ENCODE assay signal across 8 cellular contexts in the genomic region with DNA sequence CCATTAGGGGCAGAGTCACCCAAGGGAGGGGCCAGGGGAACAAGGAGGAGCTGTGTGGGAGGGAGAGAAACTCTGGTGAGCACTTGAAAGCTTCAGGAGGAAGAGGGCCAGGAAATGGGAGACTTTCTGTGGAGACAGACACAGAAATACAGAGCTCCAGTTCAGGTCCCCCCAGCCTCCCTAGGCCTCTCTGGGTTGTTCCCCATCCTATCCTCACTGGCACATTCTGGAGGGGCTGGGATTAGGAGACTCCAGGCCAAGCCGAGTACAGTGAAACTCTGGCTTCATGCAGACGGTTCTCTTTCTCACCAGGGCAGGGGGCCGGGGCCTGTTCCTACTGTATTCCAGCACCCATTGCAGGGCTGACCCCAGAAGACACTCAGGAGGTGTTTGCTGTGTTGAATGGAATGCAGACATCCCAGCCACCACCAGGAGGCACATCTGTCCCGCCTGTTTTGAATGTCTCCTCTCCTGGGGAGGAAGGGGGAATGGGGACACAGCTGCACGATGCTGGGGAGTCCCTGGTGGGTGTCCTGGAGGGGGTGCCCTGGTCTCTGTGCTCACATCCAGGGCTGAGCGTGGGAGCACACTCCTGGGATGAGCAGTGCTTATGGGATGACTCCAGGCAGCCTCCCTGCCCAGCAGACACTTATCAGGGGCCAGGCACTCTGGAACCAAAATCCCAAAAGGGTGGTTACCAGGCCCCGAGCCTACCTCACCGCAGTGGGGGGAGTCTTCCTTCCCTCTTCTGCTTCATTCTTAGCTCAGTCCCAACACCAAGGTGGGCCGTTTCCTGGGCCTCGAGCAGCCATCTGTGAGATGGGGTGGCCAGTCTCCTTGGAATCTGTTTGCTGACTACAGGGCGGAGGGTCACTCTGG. TPM values are rescaled to one million over a fixed set of nuclear protein-coding genes. Genes with fewer than 3 reads are reported as not detected.
DNase-seq lines count a peak whose midpoint lies in the region; ATAC-seq and TF ChIP-seq lines count a peak whose summit lies in the region.

No MANE protein-coding gene starts in this region.

- TF ChIP-seq EP300 in transverse colon (IDR thresholded peaks at IDR 0.05; ENCODE audit: low read depth), result no peak

- in situ Hi-C loops in transverse colon (cut with MboI; ENCODE audit: low pct_ligation_motif_present in 1 of 4, low pct_unique_long_range_greater_than_20kb in 1 of 4, low sequenced_read_pairs in 3 of 4), result loop anchor here (10.0 to 25.0 kb wide), 3 partner anchors 114 to 596 kb away; no protein-coding TSS in a partner anchor

- 79% methylated on average over 8 of the region's 11 CpGs; no CpG with 5 or more reads in 1 of the 2 donors for WGBS in transverse colon (ENCODE audit: low coverage in 1 of 2), 2 donors

- peak; percentile 9 to 14 for ATAC-seq in left cardiac atrium
- no peak for ATAC-seq in HG03175 (IDR thresholded peaks at IDR 0.05; ENCODE audit: unreplicated experiment)

- intact Hi-C loops in left cardiac atrium (cut with DNase I) (loop anchor here in 1 of 2 donors (5.0 kb wide), 1 partner anchor 486 kb away; no protein-coding TSS in a partner anchor), transverse colon (cut with DNase I; ENCODE audit: low total_unique reads) (no loop called here)

- H3K4me3 ChIP-seq in transverse colon, result no peak overlapping the region

- H3K4me1 ChIP-seq in transverse colon, result peaks cover 0 to 5% (median 0%) of the 10 kb centered on the region in 4 donors

- no peaks in the 10 kb centered on the region for H3K36me3 ChIP-seq in transverse colon

- peak; percentile 28 to 68 (median 45) for TF ChIP-seq CTCF in transverse colon (IDR thresholded peaks at IDR 0.05)

- no peak for TF ChIP-seq POLR2A in transverse colon (IDR thresholded peaks at IDR 0.05)

- no peak overlapping the region for H3K27ac ChIP-seq in transverse colon

- H3K9me3 ChIP-seq in transverse colon, result no peaks in the 10 kb centered on the region

- H3K27me3 ChIP-seq in transverse colon, result no peaks in the 10 kb centered on the region

- DNase-seq in stimulated activated CD4-positive, alpha-beta T cell treated with anti-CD3 and anti-CD28 coated beads, Interleukin-15, amount 100 ng/mL, for 24 hours, result peak; percentile 15
- no peak for DNase-seq in stimulated activated CD4-positive, alpha-beta T cell treated with anti-CD3 and anti-CD28 coated beads, Interleukin-2, amount 100 ng/mL, for 48 hours
- DNase-seq in UCSD-AML1 (lab: John Stamatoyannopoulos, UW; ENCODE audit: unreplicated experiment) (peak; percentile 22), left cardiac atrium (no peak), transverse colon (peak; percentile 22), SHP77 (lab: John Stamatoyannopoulos, UW) (no peak), NCI-H1417 treated with DMSO at 0.1 percent for 48 hours (lab: John Stamatoyannopoulos, UW) (no peak)

RNA-seq across cellular contexts. Expression of gene KRT84, which starts 5.5 kb away (rescaled TPM):
- total RNA-seq in left cardiac atrium (not detected), transverse colon (not detected)

RNA-seq across cellular contexts. Expression of gene KRT82, which starts 15.2 kb away (rescaled TPM):
- total RNA-seq in left cardiac atrium (not detected), transverse colon (not detected)

RNA-seq across cellular contexts. Expression of gene KRT85, which starts 23.7 kb away (rescaled TPM):
- total RNA-seq in left cardiac atrium, result not detected
- not detected for total RNA-seq in transverse colon

RNA-seq across cellular contexts. Expression of gene KRT75, which starts 43.2 kb away (rescaled TPM):
- total RNA-seq in left cardiac atrium (not detected), transverse colon (not detected)

Comparison
In these comparisons a context has a peak if more than half of its experiments do, and no peak if none do; other contexts are left out.
1. DNase-seq: peak in stimulated activated CD4-positive, alpha-beta T cell treated with anti-CD3 and anti-CD28 coated beads, Interleukin-15, amount 100 ng/mL, for 24 hours (single experiment), UCSD-AML1 (single experiment) and transverse colon (single experiment); none in stimulated activated CD4-positive, alpha-beta T cell treated with anti-CD3 and anti-CD28 coated beads, Interleukin-2, amount 100 ng/mL, for 48 hours (0 of 2), left cardiac atrium (single experiment), SHP77 (0 of 2) and NCI-H1417 treated with DMSO at 0.1 percent for 48 hours (single experiment).